In genomic region chr6:136677822-136678221, GRCh38 we compare ENCODE assay signal across 28 cellular contexts.
DNase-seq lines count a peak whose midpoint lies in the region; ATAC-seq and TF ChIP-seq lines count a peak whose summit lies in the region.
"Had no signal": no experiment of that assay in that cellular context is flagged by ENCODE, and none has a peak within 500 bp of the region (broad histone marks: within the 10 kb centered on the region; RNA-seq: fewer than 3 reads in every experiment).

No MANE protein-coding gene starts in this region.

- no peaks in the 10 kb centered on the region for H3K27me3 Mint-ChIP-seq in MCF 10A (ENCODE audit: insufficient read depth, unreplicated experiment)
- no peaks in the 10 kb centered on the region for H3K27me3 Mint-ChIP-seq in mesothelial cell of epicardium (ENCODE audit: low read depth)
- H3K27me3 Mint-ChIP-seq: activated CD4-positive, alpha-beta T cell treated with anti-CD3 and anti-CD28 coated beads for 36 hours; activated T-helper 17 cell treated with anti-CD3 and anti-CD28 coated beads, Interleukin-2, amount 50 U/mL, for 72 hours; naive thymus-derived CD4-positive, alpha-beta T cell had no signal

- CTCF ChIA-PET in MCF 10A (lab: Yijun Ruan, JAX) = interaction anchor here (1.6 to 2.2 kb wide), 2 partner anchors 34 to 115 kb away, joined by 7 to 10 read pairs; partner anchors contain the start of gene MAP3K5

- H3K36me3 Mint-ChIP-seq in MCF 10A (ENCODE audit: insufficient read depth, unreplicated experiment) (peaks cover 9% of the 10 kb centered on the region), mesothelial cell of epicardium (peaks cover 12% of the 10 kb centered on the region)

- in situ Hi-C loops in T47D (cut with HindIII; ENCODE audit: low pct_unique_long_range_greater_than_20kb, low sequenced_read_pairs) = no loop called here

- H3K4me1 Mint-ChIP-seq in MCF 10A (ENCODE audit: insufficient read depth, unreplicated experiment) (no peaks in the 10 kb centered on the region), mesothelial cell of epicardium (peaks cover 37% of the 10 kb centered on the region)
- H3K4me1 Mint-ChIP-seq: activated CD4-positive, alpha-beta T cell treated with anti-CD3 and anti-CD28 coated beads for 36 hours; activated T-helper 17 cell treated with anti-CD3 and anti-CD28 coated beads, Interleukin-2, amount 50 U/mL, for 72 hours; CD14-positive monocyte; stimulated activated effector memory CD8-positive, alpha-beta T cell treated with anti-CD3 and anti-CD28 coated beads, Interleukin-12 subunit alpha, Interleukin-12 subunit beta, amount 100 ng/mL, for 72 hours had no signal

- ATAC-seq in foreskin keratinocyte (peak; percentile 59), GM18517 (IDR thresholded peaks at IDR 0.05; ENCODE audit: unreplicated experiment) (no peak), GM19035 (IDR thresholded peaks at IDR 0.05; ENCODE audit: unreplicated experiment) (no peak)
- ATAC-seq: activated CD4-positive, alpha-beta T cell treated with anti-CD3 and anti-CD28 coated beads for 36 hours; activated CD8-positive, alpha-beta T cell treated with anti-CD3 and anti-CD28 coated beads, Interleukin-2, amount 10 ng/mL, durations not matched to agents 7 days and 5 days; activated T-helper 17 cell treated with anti-CD3 and anti-CD28 coated beads, Interleukin-2, amount 50 U/mL, for 72 hours; left ventricle myocardium superior; naive thymus-derived CD4-positive, alpha-beta T cell; psoas muscle; stimulated activated effector memory CD8-positive, alpha-beta T cell treated with anti-CD3 and anti-CD28 coated beads, Interleukin-12 subunit alpha, Interleukin-12 subunit beta, amount 100 ng/mL, for 72 hours had no signal

- BruUV-seq in MCF 10A (replicated peaks; lab: Mats Ljungman, UMichigan) = no TSS peak

- H3K4me3 Mint-ChIP-seq in MCF 10A (ENCODE audit: unreplicated experiment) (no peak overlapping the region), mesothelial cell of epicardium (peak overlapping the region; percentile 8)
- H3K4me3 Mint-ChIP-seq: activated CD4-positive, alpha-beta T cell treated with anti-CD3 and anti-CD28 coated beads for 36 hours; activated CD8-positive, alpha-beta T cell treated with anti-CD3 and anti-CD28 coated beads, Interleukin-2, amount 10 ng/mL, durations not matched to agents 7 days and 5 days; activated T-helper 17 cell treated with anti-CD3 and anti-CD28 coated beads, Interleukin-2, amount 50 U/mL, for 72 hours; CD14-positive monocyte; naive thymus-derived CD4-positive, alpha-beta T cell; stimulated activated effector memory CD8-positive, alpha-beta T cell treated with anti-CD3 and anti-CD28 coated beads, Interleukin-12 subunit alpha, Interleukin-12 subunit beta, amount 100 ng/mL, for 72 hours had no signal

- no peak overlapping the region for H3K27ac ChIP-seq in foreskin keratinocyte
- H3K27ac ChIP-seq: KMS-11, Peyer's patch, psoas muscle, tibial nerve, VCaP had no signal

- H3K27ac Mint-ChIP-seq in MCF 10A (ENCODE audit: low read depth, unreplicated experiment) (no peak overlapping the region), mesothelial cell of epicardium (peak overlapping the region; percentile 94)
- H3K27ac Mint-ChIP-seq: activated CD4-positive, alpha-beta T cell treated with anti-CD3 and anti-CD28 coated beads for 36 hours; activated CD8-positive, alpha-beta T cell treated with anti-CD3 and anti-CD28 coated beads, Interleukin-2, amount 10 ng/mL, durations not matched to agents 7 days and 5 days; activated T-helper 17 cell treated with anti-CD3 and anti-CD28 coated beads, Interleukin-2, amount 50 U/mL, for 72 hours; naive thymus-derived CD4-positive, alpha-beta T cell; stimulated activated effector memory CD8-positive, alpha-beta T cell treated with anti-CD3 and anti-CD28 coated beads, Interleukin-12 subunit alpha, Interleukin-12 subunit beta, amount 100 ng/mL, for 72 hours had no signal

- H3K9me3 Mint-ChIP-seq in MCF 10A (ENCODE audit: unreplicated experiment) (peaks cover 6% of the 10 kb centered on the region), mesothelial cell of epicardium (peaks cover 14% of the 10 kb centered on the region)
- H3K9me3 Mint-ChIP-seq: activated T-helper 17 cell treated with anti-CD3 and anti-CD28 coated beads, Interleukin-2, amount 50 U/mL, for 72 hours had no signal

- no peaks in the 10 kb centered on the region for H3K27me3 ChIP-seq in foreskin keratinocyte
- H3K27me3 ChIP-seq: Peyer's patch, tibial nerve had no signal

- intact Hi-C loops in MCF 10A (cut with micrococcal nuclease) = no loop called here

- POLR2A ChIA-PET in MCF 10A (lab: Yijun Ruan, JAX) = interaction anchor here (0.7 to 5.8 kb wide), 5 partner anchors 9 to 273 kb away, joined by 3 to 28 read pairs (median 5); partner anchors contain the start of gene MAP3K5

- TF ChIP-seq CTCF in MCF 10A (IDR thresholded peaks at IDR 0.05; ENCODE audit: unreplicated experiment) (no peak), foreskin keratinocyte (conservative IDR thresholded peaks at IDR 0.05) (no peak), mesothelial cell of epicardium (IDR thresholded peaks at IDR 0.05; ENCODE audit: unreplicated experiment) (no peak)

- DNase-seq in T47D (ENCODE audit: low read depth in 1 of 2, low spot score in 1 of 2) (peak; percentile 4 to 82), MCF 10A (ENCODE audit: unreplicated experiment) (no peak), foreskin keratinocyte (peak in 1 of 2 donors; percentile 68), mesothelial cell of epicardium (ENCODE audit: low spot score in 2 of 2, unreplicated experiment in 2 of 2) (no peak), NK-92 (lab: John Stamatoyannopoulos, UW; ENCODE audit: unreplicated experiment) (no peak), DMS 273 treated with DMSO at 0.1 percent for 48 hours (lab: John Stamatoyannopoulos, UW) (no peak)
- DNase-seq: 8988T; activated CD4-positive, alpha-beta T cell treated with anti-CD3 and anti-CD28 coated beads for 36 hours; activated CD8-positive, alpha-beta T cell treated with anti-CD3 and anti-CD28 coated beads, Interleukin-2, amount 10 ng/mL, durations not matched to agents 7 days and 5 days; activated naive CD4-positive, alpha-beta T cell treated with anti-CD3 and anti-CD28 coated beads, Interleukin-2, amount 50 U/mL, for 16 hours; amniotic stem cell; hypothalamus; left ventricle myocardium superior; midbrain; naive thymus-derived CD4-positive, alpha-beta T cell; NCI-H2029; NCI-H524; Peyer's patch; psoas muscle; SHP77 treated with DMSO at 0.1 percent for 48 hours had no signal

- H3K4me1 ChIP-seq in foreskin keratinocyte = no peaks in the 10 kb centered on the region
- H3K4me1 ChIP-seq: Peyer's patch, psoas muscle had no signal

Comparison
In these comparisons a context has a peak if more than half of its experiments do, and no peak if none do; other contexts are left out.
1. DNase-seq: peak in T47D (2 of 2); none in MCF 10A (single experiment), mesothelial cell of epicardium (0 of 2), NK-92 (single experiment) and DMS 273 treated with DMSO at 0.1 percent for 48 hours (single experiment).